ENCODE assay signal across 8 cellular contexts in genomic region chr9:116737137-116737546, GRCh38. TPM values are rescaled to one million over a fixed set of nuclear protein-coding genes. Genes with fewer than 3 reads are reported as not detected.
DNase-seq lines count a peak whose midpoint lies in the region; ATAC-seq and TF ChIP-seq lines count a peak whose summit lies in the region.

No MANE protein-coding gene starts in this region.

- H3K27me3 ChIP-seq in DOHH2 (ENCODE audit: control insufficient read depth, low read length) (no peaks in the 10 kb centered on the region), H7 (ENCODE audit: control insufficient read depth, insufficient read depth, low read length) (no peaks in the 10 kb centered on the region), adrenal gland (no peaks in the 10 kb centered on the region)

- H3K9me3 ChIP-seq in DOHH2 (ENCODE audit: control insufficient read depth, insufficient read depth, low read length) = no peaks in the 10 kb centered on the region
- no peaks in the 10 kb centered on the region for H3K9me3 ChIP-seq in adrenal gland (replicated peaks in 1 of 3)

- DNase-seq in H7 (peak; percentile 94), NCI-H1092 (lab: John Stamatoyannopoulos, UW) (peak; percentile 67), adrenal gland (peak; percentile 82 to 93 (median 85)), left ventricle myocardium superior (peak; percentile 86), retinal pigment epithelial cell (ENCODE audit: low read depth) (peak; percentile 17)

- no peaks in the 10 kb centered on the region for H3F3A ChIP-seq in DOHH2 (ENCODE audit: control insufficient read depth, insufficient read depth)

- WGBS in adrenal gland, 4 donors = 10 to 17% (median 15%) methylated on average over 16 to 17 of the region's 17 CpGs

- H3K4me3 ChIP-seq in DOHH2 (ENCODE audit: low read length) (no peak overlapping the region), H7 (ENCODE audit: insufficient read depth, low read depth, low read length) (no peak overlapping the region), adrenal gland (no peak overlapping the region), retinal pigment epithelial cell (ENCODE audit: low read length) (no peak overlapping the region)

- no peak for TF ChIP-seq POLR2A in adrenal gland (IDR thresholded peaks at IDR 0.05)

- H3K4me1 ChIP-seq in DOHH2 (ENCODE audit: control insufficient read depth, low read length) (no peaks in the 10 kb centered on the region), adrenal gland (replicated peaks in 1 of 2) (peaks cover 0 to 5% of the 10 kb centered on the region in 2 donors)

- peak; percentile 94 for TF ChIP-seq CTCF in DOHH2 (IDR thresholded peaks at IDR 0.05; ENCODE audit: low read depth, low read length, poor library complexity, severe bottlenecking)
- TF ChIP-seq CTCF in adrenal gland (IDR thresholded peaks at IDR 0.05) = peak; percentile 75 to 91 (median 90)
- TF ChIP-seq CTCF in retinal pigment epithelial cell (conservative IDR thresholded peaks at IDR 0.05; ENCODE audit: low read depth, low read length) = peak; percentile 98

- ATAC-seq in SK-N-SH treated with all-trans-retinoic acid at 6 μM for 48 hours (peak; percentile 98), left ventricle myocardium superior (peak; percentile 75), GM21737 (IDR thresholded peaks at IDR 0.05; ENCODE audit: unreplicated experiment) (no peak)

- no peak overlapping the region for H3K27ac ChIP-seq in DOHH2 (ENCODE audit: low read depth, low read length)
- no peak overlapping the region for H3K27ac ChIP-seq in adrenal gland

- intact Hi-C loops in adrenal gland (cut with DNase I) = loop anchor here in 1 of 2 donors (2.0 kb wide), 1 partner anchor 124 kb away; no protein-coding TSS in a partner anchor
- intact Hi-C loops in left ventricle myocardium superior (cut with micrococcal nuclease) = loop anchor here (10.0 kb wide), 1 partner anchor 128 kb away; no protein-coding TSS in a partner anchor

- H3K36me3 ChIP-seq in DOHH2 (ENCODE audit: control insufficient read depth, low read length) (no peaks in the 10 kb centered on the region), H7 (replicated peaks; ENCODE audit: control insufficient read depth, insufficient read depth, low read length) (no peaks in the 10 kb centered on the region), adrenal gland (replicated peaks in 1 of 2) (no peaks in the 10 kb centered on the region)

- H3K4me2 ChIP-seq in DOHH2 (ENCODE audit: low read length) = no peak overlapping the region

- no peaks in the 10 kb centered on the region for H3K9me2 ChIP-seq in DOHH2 (replicated peaks; ENCODE audit: control insufficient read depth, low read length)

- H4K20me1 ChIP-seq in DOHH2 (ENCODE audit: control insufficient read depth, insufficient read depth, low read depth, low read length) = no peaks in the 10 kb centered on the region

- H3K79me2 ChIP-seq in DOHH2 (ENCODE audit: control insufficient read depth, low read length) = no peaks in the 10 kb centered on the region

TF ChIP-seq in SK-N-SH treated with all-trans-retinoic acid at 6 μM for 48 hours, 23 proteins besides CTCF, POLR2A, EP300 and RAD21:
- no peak for TF ChIP-seq TOX (CRISPR knock-in tag; IDR thresholded peaks at IDR 0.05; ENCODE audit: borderline replicate concordance)
- TF ChIP-seq PPARA (CRISPR knock-in tag; IDR thresholded peaks at IDR 0.05; ENCODE audit: borderline replicate concordance) = no peak
- no peak for TF ChIP-seq CSDC2 (CRISPR knock-in tag; IDR thresholded peaks at IDR 0.05)
- TF ChIP-seq ZFP30 (CRISPR knock-in tag; IDR thresholded peaks at IDR 0.05) = no peak
- TF ChIP-seq GLIS3 (CRISPR knock-in tag; IDR thresholded peaks at IDR 0.05) = no peak
- no peak for TF ChIP-seq ISL1 (CRISPR knock-in tag; IDR thresholded peaks at IDR 0.05)
- TF ChIP-seq ARNTL (CRISPR knock-in tag; IDR thresholded peaks at IDR 0.05; ENCODE audit: borderline replicate concordance, low read depth) = no peak
- no peak for TF ChIP-seq OSR1 (CRISPR knock-in tag; IDR thresholded peaks at IDR 0.05)
- TF ChIP-seq, protein P1, sequence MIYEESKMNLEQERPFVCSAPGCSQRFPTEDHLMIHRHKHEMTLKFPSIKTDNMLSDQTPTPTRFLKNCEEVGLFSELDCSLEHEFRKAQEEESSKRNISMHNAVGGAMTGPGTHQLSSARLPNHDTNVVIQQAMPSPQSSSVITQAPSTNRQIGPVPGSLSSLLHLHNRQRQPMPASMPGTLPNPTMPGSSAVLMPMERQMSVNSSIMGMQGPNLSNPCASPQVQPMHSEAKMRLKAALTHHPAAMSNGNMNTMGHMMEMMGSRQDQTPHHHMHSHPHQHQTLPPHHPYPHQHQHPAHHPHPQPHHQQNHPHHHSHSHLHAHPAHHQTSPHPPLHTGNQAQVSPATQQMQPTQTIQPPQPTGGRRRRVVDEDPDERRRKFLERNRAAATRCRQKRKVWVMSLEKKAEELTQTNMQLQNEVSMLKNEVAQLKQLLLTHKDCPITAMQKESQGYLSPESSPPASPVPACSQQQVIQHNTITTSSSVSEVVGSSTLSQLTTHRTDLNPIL (CRISPR knock-in tag; IDR thresholded peaks at IDR 0.05; ENCODE audit: low read depth) = no peak
- TF ChIP-seq ZNF565 (CRISPR knock-in tag; conservative IDR thresholded peaks at IDR 0.05; ENCODE audit: low read depth) = no peak
TF ChIP-seq in SK-N-SH treated with all-trans-retinoic acid at 6 μM for 48 hours: peak in this region for 0.

RNA-seq across cellular contexts. Expression of gene TRIM32, which starts 50.0 kb away (rescaled TPM):
- 13.6 and 15.8 TPM in 2 replicates for total RNA-seq in H7 (2014; rRNA removed; shearing (Covaris generic))
- total RNA-seq in adrenal gland (10 to 100 TPM; 14.4 to 40.1 (median 26.1) TPM), left ventricle myocardium superior (18.0 TPM)
- 10 to 100 TPM in 1 of 3 donors, 1 to 10 TPM in 2; 3.5 to 14.6 (median 3.8) TPM for polyA plus RNA-seq in adrenal gland

Comparison
In these comparisons a context has a peak if more than half of its experiments do, and no peak if none do; other contexts are left out.
1. DNase-seq: peak in every context shown above with its lines; median percentile 94 in H7; 86 in left ventricle myocardium superior; 85 in adrenal gland; 67 in NCI-H1092; 17 in retinal pigment epithelial cell.